In genomic region chr2:96687266-96687665, GRCh38 we compare ENCODE assay signal across 13 cellular contexts. TPM values are rescaled to one million over a fixed set of nuclear protein-coding genes. Genes with fewer than 3 reads are reported as not detected.
"Had no signal": no experiment of that assay in that cellular context is flagged by ENCODE, and none has a peak within 500 bp of the region (broad histone marks: within the 10 kb centered on the region; RNA-seq: fewer than 3 reads in every experiment).

No MANE protein-coding gene starts in this region.

- H3K4me1 ChIP-seq: ascending aorta, breast epithelium had no signal

- H3K36me3 ChIP-seq: ascending aorta, breast epithelium, lower lobe of right lung had no signal

- ATAC-seq: lower lobe of right lung; stimulated activated memory B cell treated with anti-CD40 and anti-IgM and Interleukin-4, amounts not matched to agents 10 μg/mL and 1 μg/mL and 100 μg/mL, for 72 hours had no signal

- H3K9me3 ChIP-seq: ascending aorta, breast epithelium, lower lobe of right lung had no signal

- H3K27ac ChIP-seq: ascending aorta, breast epithelium, lower lobe of right lung had no signal

- DNase-seq: activated CD4-positive, alpha-beta T cell treated with anti-CD3 and anti-CD28 coated beads, Interleukin-2, amount 50 U/mL, for 1 hour; activated naive CD4-positive, alpha-beta T cell treated with anti-CD3 and anti-CD28 coated beads for 36 hours; effector memory CD4-positive, alpha-beta T cell; foreskin melanocyte; lower lobe of right lung; nephron progenitor cell; stimulated activated CD4-positive, alpha-beta T cell treated with anti-CD3 and anti-CD28 coated beads, Interleukin-12 subunit alpha, Interleukin-12 subunit beta, amount 100 ng/mL, for 4 hours; stimulated activated CD4-positive, alpha-beta T cell treated with anti-CD3 and anti-CD28 coated beads, Interleukin-2, amount 100 ng/mL, for 48 hours had no signal

- H3K4me3 ChIP-seq: ascending aorta, breast epithelium, lower lobe of right lung had no signal

- H3K27me3 ChIP-seq: ascending aorta, breast epithelium had no signal

RNA-seq across cellular contexts. Expression of gene FER1L5, which starts 44.7 kb away (rescaled TPM):
- total RNA-seq: activated CD8-positive, alpha-beta memory T cell treated with anti-CD3 and anti-CD28 coated beads for 36 hours; activated naive CD4-positive, alpha-beta T cell treated with anti-CD3 and anti-CD28 coated beads for 36 hours; ascending aorta; pulmonary artery endothelial cell had no signal
